9 cellular contexts compared by ENCODE assay signal in genomic region chr19:13094771-13095392, GRCh38. TPM values are rescaled to one million over a fixed set of nuclear protein-coding genes. Genes with fewer than 3 reads are reported as not detected.
DNase-seq lines count a peak whose midpoint lies in the region; TF ChIP-seq lines count a peak whose summit lies in the region.
"Had no signal": no experiment of that assay in that cellular context is flagged by ENCODE, and none has a peak within 500 bp of the region (broad histone marks: within the 10 kb centered on the region; RNA-seq: fewer than 3 reads in every experiment).

No MANE protein-coding gene starts in this region.

- peak overlapping the region; percentile 60 for H3K4me3 ChIP-seq in HUES48 (ENCODE audit: low read depth, low read length)
- H3K4me3 ChIP-seq in neural progenitor cell: peak overlapping the region; percentile 43
- H3K4me3 ChIP-seq: GM23248 had no signal

- H3K9me3 Mint-ChIP-seq in neural progenitor cell: no peaks in the 10 kb centered on the region

- peaks cover 32% of the 10 kb centered on the region for H4K20me1 ChIP-seq in neural progenitor cell (ENCODE audit: low read depth)

- DNase-seq in D341Med (ENCODE audit: low spot score) (peak; percentile 63), cerebellar cortex (ENCODE audit: low spot score) (peak; percentile 43), neural progenitor cell (ENCODE audit: low spot score) (peak; percentile 73), AG08396 (ENCODE audit: low spot score) (no peak), GDM1 (lab: John Stamatoyannopoulos, UW) (no peak), NCI-H226 (no peak), NOMO-1 treated with dmso at 0.1 percent for 144 hours (lab: John Stamatoyannopoulos, UW; ENCODE audit: unreplicated experiment) (no peak)
- DNase-seq: GM23248 had no signal

- TF ChIP-seq CTCF in neural progenitor cell (IDR thresholded peaks at IDR 0.05): no peak

- peak overlapping the region; percentile 55 for H3K4me3 Mint-ChIP-seq in neural progenitor cell

- peaks cover 78% of the 10 kb centered on the region for H3K27me3 ChIP-seq in HUES48 (ENCODE audit: control insufficient read depth, insufficient read depth, low read length)
- peaks cover 97% of the 10 kb centered on the region for H3K27me3 ChIP-seq in neural progenitor cell

- H3K9ac ChIP-seq in HUES48 (ENCODE audit: low read depth, low read length) (no peak overlapping the region), neural progenitor cell (no peak overlapping the region)
- H3K9ac ChIP-seq: GM23248 had no signal

- H3K36me3 Mint-ChIP-seq in neural progenitor cell: no peaks in the 10 kb centered on the region

- H3F3A ChIP-seq in neural progenitor cell (ENCODE audit: low read depth): peaks cover 50% of the 10 kb centered on the region

- H3K27ac ChIP-seq in HUES48 (ENCODE audit: low read depth, low read length) (peak overlapping the region; percentile 12), neural progenitor cell (no peak overlapping the region)

- H3K4me2 ChIP-seq in neural progenitor cell: peak overlapping the region; percentile 75

- peaks cover 57% of the 10 kb centered on the region for H3K27me3 Mint-ChIP-seq in neural progenitor cell (ENCODE audit: insufficient read depth, low read depth)

- no peaks in the 10 kb centered on the region for H3K79me2 ChIP-seq in neural progenitor cell (ENCODE audit: low read depth)

- peak overlapping the region; percentile 51 for H2AFZ ChIP-seq in neural progenitor cell (replicated peaks)
- H2AFZ ChIP-seq: GM23248 had no signal

- H3K4me1 Mint-ChIP-seq in neural progenitor cell: peaks cover 37% of the 10 kb centered on the region

- H3K4me1 ChIP-seq in HUES48 (ENCODE audit: control insufficient read depth, insufficient read depth, low read length): peaks cover 35% of the 10 kb centered on the region
- H3K4me1 ChIP-seq in neural progenitor cell: peaks cover 37% of the 10 kb centered on the region

- H3K9me3 ChIP-seq in HUES48 (ENCODE audit: control insufficient read depth, insufficient read depth, low read length) (no peaks in the 10 kb centered on the region), neural progenitor cell (ENCODE audit: low read depth) (no peaks in the 10 kb centered on the region)

- no peak overlapping the region for H3K27ac Mint-ChIP-seq in neural progenitor cell

- H3K36me3 ChIP-seq in HUES48 (ENCODE audit: control insufficient read depth, insufficient read depth, low read length) (no peaks in the 10 kb centered on the region), neural progenitor cell (no peaks in the 10 kb centered on the region)

RNA-seq across cellular contexts. Expression of gene LYL1, which starts 7.8 kb away (rescaled TPM):
- total RNA-seq in neural progenitor cell (ENCODE audit: low replicate concordance): 0.88 and 2.2 TPM in 2 replicates
- total RNA-seq: GM23248 had no signal

RNA-seq across cellular contexts. Expression of gene TRMT1, which starts 21.7 kb away (rescaled TPM):
- 30.2 and 49.0 TPM in 2 replicates for total RNA-seq in neural progenitor cell (ENCODE audit: low replicate concordance)

RNA-seq across cellular contexts. Expression of gene NACC1, which starts 23.2 kb away (rescaled TPM):
- 34.7 and 108 TPM in 2 replicates for total RNA-seq in neural progenitor cell (ENCODE audit: low replicate concordance)

RNA-seq across cellular contexts. Expression of gene STX10, which starts 55.3 kb away (rescaled TPM):
- 36.5 and 51.2 TPM in 2 replicates for total RNA-seq in neural progenitor cell (ENCODE audit: low replicate concordance)

RNA-seq across cellular contexts. Expression of gene IER2, which starts 55.3 kb away (rescaled TPM):
- total RNA-seq in neural progenitor cell (ENCODE audit: low replicate concordance): 13.7 and 55.4 TPM in 2 replicates

Comparison
In these comparisons a context has a peak if more than half of its experiments do, and no peak if none do; other contexts are left out.
1. DNase-seq: peak in D341Med (single experiment), cerebellar cortex (single experiment) and neural progenitor cell (single experiment); none in AG08396 (single experiment), GDM1 (single experiment), NCI-H226 (single experiment) and NOMO-1 treated with dmso at 0.1 percent for 144 hours (single experiment).